Comparison of ENCODE assay signal across 8 cellular contexts in genomic region chr6:33271608-33272357, GRCh38.
DNase-seq lines count a peak whose midpoint lies in the region; ATAC-seq lines count a peak whose summit lies in the region.

Gene RPS18, plus strand, starts transcription at chr6:33272075. Its CDS starts 45 bp downstream, at chr6:33272120.
Gene VPS52, minus strand, starts transcription at chr6:33271876. Its CDS starts 201 bp downstream, at chr6:33271675.

- peak; percentile 75 for ATAC-seq in GM19023 (IDR thresholded peaks at IDR 0.05; ENCODE audit: unreplicated experiment)
- peak; percentile 83 for ATAC-seq in HG03280 (IDR thresholded peaks at IDR 0.05; ENCODE audit: unreplicated experiment)

- peak; percentile 93 for DNase-seq in AG08396 (ENCODE audit: low spot score)
- peak; percentile 96 for DNase-seq in NCI-H345 treated with DMSO at 0.1 percent for 48 hours (lab: John Stamatoyannopoulos, UW; ENCODE audit: unreplicated experiment)
- peak; percentile 74 to 83 (median 77) for DNase-seq in activated CD4-positive, CD25-positive, alpha-beta regulatory T cell (lab: John Stamatoyannopoulos, UW)
- peak; percentile 95 for DNase-seq in central memory CD4-positive, alpha-beta T cell
- peak; percentile 99 for DNase-seq in iris pigment epithelial cell (ENCODE audit: low read depth)
- peak; percentile 80 for DNase-seq in stimulated activated CD4-positive, alpha-beta T cell treated with anti-CD3 and anti-CD28 coated beads, Interleukin-12 subunit alpha, Interleukin-12 subunit beta, amount 100 ng/mL, for 4 hours

Comparison
In these comparisons a context has a peak if more than half of its experiments do, and no peak if none do; other contexts are left out.
1. Peak in every context shown above with its lines: DNase-seq and ATAC-seq.